Comparison of ENCODE assay signal across 32 cellular contexts in the genomic region with DNA sequence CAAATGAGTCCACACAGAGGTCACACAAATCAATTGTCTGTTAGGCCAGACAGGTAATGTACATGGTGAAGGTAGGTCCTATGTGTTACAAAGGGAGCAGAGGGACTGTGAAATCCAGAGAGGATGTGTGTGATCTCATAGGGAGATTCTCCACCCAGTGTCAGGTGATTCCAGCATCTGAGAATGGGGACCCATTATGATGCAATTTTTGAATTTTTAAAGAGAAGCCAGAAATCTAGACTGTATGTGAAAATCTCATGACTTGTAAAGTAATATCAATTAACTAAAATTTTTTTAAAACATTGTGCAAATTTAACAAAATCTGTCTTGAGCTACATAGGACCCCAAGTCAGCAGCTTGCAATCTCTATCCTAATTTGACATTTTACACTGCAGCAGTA.
"Had no signal": no experiment of that assay in that cellular context is flagged by ENCODE, and none has a peak within 500 bp of the region (broad histone marks: within the 10 kb centered on the region; RNA-seq: fewer than 3 reads in every experiment).

No MANE protein-coding gene starts in this region.

- H3K27me3 ChIP-seq: ascending aorta, breast epithelium, cardiac muscle cell, colonic mucosa, esophagus muscularis mucosa, foreskin keratinocyte, gastrocnemius medialis, heart left ventricle had no signal

- H3K36me3 Mint-ChIP-seq: activated naive CD4-positive, alpha-beta T cell treated with anti-CD3 and anti-CD28 coated beads, Interleukin-2, amount 50 U/mL, for 24 hours; activated naive CD8-positive, alpha-beta T cell treated with anti-CD3 and anti-CD28 coated beads for 36 hours; brain had no signal

- ATAC-seq: activated CD4-positive, CD25-positive, alpha-beta regulatory T cell treated with anti-CD3 and anti-CD28 coated beads, Interleukin-2, amount 50 U/mL, for 24 hours; activated CD8-positive, alpha-beta T cell treated with anti-CD3 and anti-CD28 coated beads for 36 hours; activated naive CD8-positive, alpha-beta T cell treated with anti-CD3 and anti-CD28 coated beads, Interleukin-2, amount 50 U/mL, for 24 hours; heart left ventricle; T-helper 17 cell had no signal

- H3K4me1 Mint-ChIP-seq: activated B cell treated with CpG ODN at 0.5 μM for 24 hours; activated naive CD8-positive, alpha-beta T cell treated with anti-CD3 and anti-CD28 coated beads for 36 hours had no signal

- H3K27me3 Mint-ChIP-seq: activated CD8-positive, alpha-beta T cell treated with anti-CD3 and anti-CD28 coated beads for 36 hours; activated naive CD4-positive, alpha-beta T cell treated with anti-CD3 and anti-CD28 coated beads, Interleukin-2, amount 50 U/mL, for 24 hours; activated naive CD8-positive, alpha-beta T cell treated with anti-CD3 and anti-CD28 coated beads for 36 hours; activated naive CD8-positive, alpha-beta T cell treated with anti-CD3 and anti-CD28 coated beads, Interleukin-2, amount 50 U/mL, for 24 hours; brain; T-helper 17 cell had no signal

- H3K36me3 ChIP-seq: ascending aorta, breast epithelium, cardiac muscle cell, colonic mucosa, esophagus muscularis mucosa, gastrocnemius medialis, heart left ventricle, WERI-Rb-1 had no signal

- H3K4me3 ChIP-seq: ascending aorta, breast epithelium, cardiac muscle cell, colonic mucosa, esophagus muscularis mucosa, gastrocnemius medialis, heart left ventricle had no signal

- DNase-seq: activated B cell treated with CpG ODN at 0.5 μM for 24 hours; activated CD4-positive, alpha-beta T cell treated with anti-CD3 and anti-CD28 coated beads for 48 hours; activated CD4-positive, alpha-beta T cell treated with anti-CD3 and anti-CD28 coated beads, Interleukin-2, amount 50 U/mL, for 1 hour; activated CD4-positive, alpha-beta T cell treated with anti-CD3 and anti-CD28 coated beads, Interleukin-2, amount 50 U/mL, for 48 hours; activated CD8-positive, alpha-beta memory T cell treated with anti-CD3 and anti-CD28 coated beads for 24 hours; activated CD8-positive, alpha-beta T cell treated with anti-CD3 and anti-CD28 coated beads for 36 hours; activated effector memory CD4-positive, alpha-beta T cell treated with anti-CD3 and anti-CD28 coated beads, Interleukin-2, amount 50 U/mL, for 16 hours; activated naive CD4-positive, alpha-beta T cell treated with anti-CD3 and anti-CD28 coated beads for 36 hours; activated naive CD8-positive, alpha-beta T cell treated with anti-CD3 and anti-CD28 coated beads for 36 hours; activated naive CD8-positive, alpha-beta T cell treated with anti-CD3 and anti-CD28 coated beads, Interleukin-2, amount 50 U/mL, for 24 hours; activated T-cell treated with anti-CD3 and anti-CD28 coated beads, Interleukin-2, amount 50 U/mL, for 48 hours; central memory CD4-positive, alpha-beta T cell; cerebellar nuclear complex; colonic mucosa; effector CD8-positive, alpha-beta T cell; gastrocnemius medialis; glutamatergic neuron; heart left ventricle; T-helper 17 cell; T1000; WERI-Rb-1 had no signal

- H3K9me3 Mint-ChIP-seq: activated B cell treated with CpG ODN at 0.5 μM for 24 hours; activated CD8-positive, alpha-beta T cell treated with anti-CD3 and anti-CD28 coated beads for 36 hours; activated naive CD4-positive, alpha-beta T cell treated with anti-CD3 and anti-CD28 coated beads for 36 hours; activated naive CD4-positive, alpha-beta T cell treated with anti-CD3 and anti-CD28 coated beads, Interleukin-2, amount 50 U/mL, for 24 hours; activated naive CD8-positive, alpha-beta T cell treated with anti-CD3 and anti-CD28 coated beads, Interleukin-2, amount 50 U/mL, for 24 hours; activated T-helper 2 cell treated with anti-CD3 and anti-CD28 coated beads, Interferon-gamma antibody, Interleukin-2, Interleukin-4, amounts not matched to agents 10 μg/mL and 5 μg/mL and 100 μg/mL, durations not matched to agents 14 hours and 24 hours and 36 hours; T-helper 2 cell treated with Interferon-gamma antibody and Interleukin-4, amounts not matched to agents 5 μg/mL and 100 μg/mL, for 36 hours had no signal

- H3K27ac ChIP-seq: ascending aorta, breast epithelium, cardiac muscle cell, colonic mucosa, esophagus muscularis mucosa, foreskin keratinocyte, gastrocnemius medialis, heart left ventricle, WERI-Rb-1 had no signal

- H3K4me3 Mint-ChIP-seq: activated B cell treated with CpG ODN at 0.5 μM for 24 hours; activated CD8-positive, alpha-beta T cell treated with anti-CD3 and anti-CD28 coated beads for 36 hours; activated naive CD4-positive, alpha-beta T cell treated with anti-CD3 and anti-CD28 coated beads for 36 hours; activated naive CD4-positive, alpha-beta T cell treated with anti-CD3 and anti-CD28 coated beads, Interleukin-2, amount 50 U/mL, for 24 hours; activated naive CD8-positive, alpha-beta T cell treated with anti-CD3 and anti-CD28 coated beads for 36 hours; activated naive CD8-positive, alpha-beta T cell treated with anti-CD3 and anti-CD28 coated beads, Interleukin-2, amount 50 U/mL, for 24 hours; activated T-helper 1 cell treated with anti-CD3 and anti-CD28 coated beads, Interleukin-12 subunit alpha, Interleukin-12 subunit beta, Interleukin-2, Interleukin-4 antibody, amounts not matched to agents 30 ng/mL and 10 ng/mL and 1 ng/mL, durations not matched to agents 14 hours and 24 hours and 36 hours; brain; T-helper 17 cell; T-helper 2 cell treated with Interferon-gamma antibody and Interleukin-4, amounts not matched to agents 5 μg/mL and 100 μg/mL, for 36 hours had no signal

- H3K4me1 ChIP-seq: ascending aorta, breast epithelium, colonic mucosa, foreskin keratinocyte, gastrocnemius medialis, heart left ventricle had no signal

- H3K27ac Mint-ChIP-seq: activated B cell treated with CpG ODN at 0.5 μM for 24 hours; activated CD8-positive, alpha-beta T cell treated with anti-CD3 and anti-CD28 coated beads for 36 hours; activated naive CD4-positive, alpha-beta T cell treated with anti-CD3 and anti-CD28 coated beads for 36 hours; activated naive CD4-positive, alpha-beta T cell treated with anti-CD3 and anti-CD28 coated beads, Interleukin-2, amount 50 U/mL, for 24 hours; activated naive CD8-positive, alpha-beta T cell treated with anti-CD3 and anti-CD28 coated beads for 36 hours; activated naive CD8-positive, alpha-beta T cell treated with anti-CD3 and anti-CD28 coated beads, Interleukin-2, amount 50 U/mL, for 24 hours; activated T-helper 1 cell treated with anti-CD3 and anti-CD28 coated beads, Interleukin-12 subunit alpha, Interleukin-12 subunit beta, Interleukin-2, Interleukin-4 antibody, amounts not matched to agents 30 ng/mL and 10 ng/mL and 1 ng/mL, durations not matched to agents 14 hours and 24 hours and 36 hours; activated T-helper 2 cell treated with anti-CD3 and anti-CD28 coated beads, Interferon-gamma antibody, Interleukin-2, Interleukin-4, amounts not matched to agents 10 μg/mL and 5 μg/mL and 100 μg/mL, durations not matched to agents 14 hours and 24 hours and 36 hours; T-helper 2 cell treated with Interferon-gamma antibody and Interleukin-4, amounts not matched to agents 5 μg/mL and 100 μg/mL, for 36 hours had no signal

- H3K9me3 ChIP-seq: ascending aorta, breast epithelium, colonic mucosa, esophagus muscularis mucosa, gastrocnemius medialis had no signal
